13 cellular contexts compared by ENCODE assay signal in the genomic region with DNA sequence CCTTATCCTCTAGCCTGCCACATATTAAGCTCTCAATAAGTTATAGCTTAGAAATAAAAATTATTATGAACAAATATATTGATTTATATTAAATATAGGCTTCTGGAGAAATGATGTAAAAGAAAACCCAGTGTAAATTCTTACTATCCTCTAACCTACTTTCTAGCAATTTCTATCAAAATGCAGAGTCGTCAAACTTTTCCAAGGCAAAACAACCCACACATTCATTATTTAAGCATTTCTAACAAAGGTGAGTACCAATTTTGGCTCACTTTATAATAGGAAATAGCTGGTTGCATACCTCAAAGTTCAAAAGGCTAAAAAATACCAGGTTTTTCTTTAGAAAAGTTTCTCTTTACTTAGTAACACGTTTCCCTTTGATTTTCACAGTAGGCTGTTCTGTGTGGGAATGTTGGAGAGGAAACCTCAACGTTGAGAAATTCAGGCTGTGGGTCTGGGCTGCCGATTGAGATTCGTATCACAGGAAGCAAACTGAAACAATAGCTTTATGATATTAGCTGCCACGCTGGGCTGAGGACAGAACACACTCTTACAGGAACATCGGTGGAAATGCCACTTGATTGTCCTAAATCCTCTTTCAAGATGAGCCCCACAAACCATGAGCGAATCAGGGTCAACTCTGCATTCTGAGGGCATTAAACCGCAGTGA. TPM values are rescaled to one million over a fixed set of nuclear protein-coding genes. Genes with fewer than 3 reads are reported as not detected.
A peak's percentile ranks its signal among the peaks of the same experiment; 100 is the strongest.
DNase-seq lines count a peak whose midpoint lies in the region; ATAC-seq, FAIRE-seq and TF ChIP-seq lines count a peak whose summit lies in the region.
"Had no signal": no experiment of that assay in that cellular context is flagged by ENCODE, and none has a peak within 500 bp of the region (broad histone marks: within the 10 kb centered on the region; RNA-seq: fewer than 3 reads in every experiment).

No MANE protein-coding gene starts in this region.

- no peak for TF ChIP-seq EP300 in K562 (IDR thresholded peaks at IDR 0.05; ENCODE audit: low read length)

- no peak for ATAC-seq in K562
- ATAC-seq in natural killer cell = no peak
- ATAC-seq: stimulated activated naive B cell treated with anti-CD40 and anti-IgM and Interleukin-4, amounts not matched to agents 10 μg/mL and 1 μg/mL and 100 μg/mL, for 72 hours had no signal

- CTCF ChIA-PET in CD4-positive, alpha-beta memory T cell (lab: Charles Lee; ENCODE audit: partially characterized antibody) = interaction anchor here (0.9 to 1.5 kb wide), 6 partner anchors 10 to 112 kb away, joined by 3 to 6 read pairs (median 4); no protein-coding TSS in a partner anchor
- CTCF ChIA-PET in K562 (lab: Yijun Ruan, JAX; ENCODE audit: low intra/inter-chr PET ratio) = no interaction called here

- in situ Hi-C loops in K562 (cut with MboI) = no loop called here

- H3K9me3 Mint-ChIP-seq in CD4-positive, alpha-beta memory T cell = no peaks in the 10 kb centered on the region
- H3K9me3 Mint-ChIP-seq in natural killer cell = no peaks in the 10 kb centered on the region
- H3K9me3 Mint-ChIP-seq: stimulated activated naive B cell treated with anti-CD40 and anti-IgM and Interleukin-4, amounts not matched to agents 10 μg/mL and 1 μg/mL and 100 μg/mL, for 72 hours had no signal

- FAIRE-seq in K562 (lab: Jason Lieb, UNC) = no peak

- H3K4me2 ChIP-seq in K562 (ENCODE audit: insufficient read depth, low read length) = no peak overlapping the region

- no peaks in the 10 kb centered on the region for H3K9me1 ChIP-seq in K562 (ENCODE audit: control insufficient read depth, insufficient read depth, low read length)

- TF ChIP-seq POLR2A in K562 (conservative IDR thresholded peaks at IDR 0.05) = no peak

- intact Hi-C loops in CD4-positive, alpha-beta memory T cell (cut with micrococcal nuclease) = loop anchor here (2.0 kb wide), 1 partner anchor 51 kb away; no protein-coding TSS in a partner anchor
- intact Hi-C loops in K562 (cut with micrococcal nuclease) (no loop called here), natural killer cell (cut with micrococcal nuclease) (no loop called here)

- no peaks in the 10 kb centered on the region for H3K9me3 ChIP-seq in CD4-positive, alpha-beta memory T cell (ENCODE audit: control insufficient read depth in 1 of 2, low read length in 2 of 2)
- no peaks in the 10 kb centered on the region for H3K9me3 ChIP-seq in K562 (replicated peaks; ENCODE audit: control insufficient read depth, insufficient read depth, low read depth, low read length)
- H3K9me3 ChIP-seq: breast epithelium, prostate gland had no signal

- H3K9ac ChIP-seq in K562 (ENCODE audit: insufficient read depth in 1 of 2, low read depth in 2 of 2, low read length in 2 of 2) = no peak overlapping the region

- TF ChIP-seq CTCF in K562 (IDR thresholded peaks at IDR 0.05 in 2 of 3, conservative IDR thresholded peaks at IDR 0.05 in 1 of 3; ENCODE audit: insufficient read depth in 2 of 3, low read depth in 1 of 3, low read length in 3 of 3) (no peak), natural killer cell (IDR thresholded peaks at IDR 0.05) (no peak)

- H3K79me2 ChIP-seq in K562 (ENCODE audit: control insufficient read depth, insufficient read depth, low read length) = no peaks in the 10 kb centered on the region

- H3K4me3 Mint-ChIP-seq in CD4-positive, alpha-beta memory T cell = peak overlapping the region; percentile 17 to 95 (median 86)
- H3K4me3 Mint-ChIP-seq in natural killer cell = peak overlapping the region; percentile 65
- H3K4me3 Mint-ChIP-seq: stimulated activated naive B cell treated with anti-CD40 and anti-IgM and Interleukin-4, amounts not matched to agents 10 μg/mL and 1 μg/mL and 100 μg/mL, for 72 hours had no signal

- no peaks in the 10 kb centered on the region for H3K36me3 Mint-ChIP-seq in CD4-positive, alpha-beta memory T cell
- H3K36me3 Mint-ChIP-seq in natural killer cell = no peaks in the 10 kb centered on the region
- H3K36me3 Mint-ChIP-seq: stimulated activated naive B cell treated with anti-CD40 and anti-IgM and Interleukin-4, amounts not matched to agents 10 μg/mL and 1 μg/mL and 100 μg/mL, for 72 hours had no signal

- H3K4me1 Mint-ChIP-seq in CD4-positive, alpha-beta memory T cell = peaks cover 45 to 77% (median 66%) of the 10 kb centered on the region in 4 donors
- H3K4me1 Mint-ChIP-seq in natural killer cell = peaks cover 22 to 24% of the 10 kb centered on the region in 2 donors

- H4K20me1 ChIP-seq in K562 (replicated peaks; ENCODE audit: control insufficient read depth, insufficient read depth, low read length) = no peaks in the 10 kb centered on the region

- peaks cover 55% of the 10 kb centered on the region for H3K4me1 ChIP-seq in CD4-positive, alpha-beta memory T cell (ENCODE audit: insufficient read depth, low read length)
- H3K4me1 ChIP-seq in K562 (replicated peaks in 1 of 2; ENCODE audit: control insufficient read depth in 2 of 2, insufficient read depth in 2 of 2, low read length in 2 of 2) = peaks cover 0 to 4% of the 10 kb centered on the region in 2 experiments; a peak in 1 of 5 replicates
- H3K4me1 ChIP-seq: breast epithelium, prostate gland had no signal

- H3K4me3 ChIP-seq in CD4-positive, alpha-beta memory T cell (ENCODE audit: low read length in 2 of 2) = no peak overlapping the region
- no peak overlapping the region for H3K4me3 ChIP-seq in K562
- H3K4me3 ChIP-seq: breast epithelium, prostate gland had no signal

- no peak for TF ChIP-seq RAD21 in K562 (CRISPR knock-in tag; conservative IDR thresholded peaks at IDR 0.05 in 1 of 2, IDR thresholded peaks at IDR 0.05 in 1 of 2)

- H3K27ac Mint-ChIP-seq in CD4-positive, alpha-beta memory T cell = peak overlapping the region; percentile 76 to 96 (median 92)
- H3K27ac Mint-ChIP-seq in natural killer cell = peak overlapping the region in 1 of 2 donors; percentile 67
- H3K27ac Mint-ChIP-seq: stimulated activated naive B cell treated with anti-CD40 and anti-IgM and Interleukin-4, amounts not matched to agents 10 μg/mL and 1 μg/mL and 100 μg/mL, for 72 hours had no signal

- no peaks in the 10 kb centered on the region for H3K36me3 ChIP-seq in CD4-positive, alpha-beta memory T cell (ENCODE audit: insufficient read depth, low read length)
- no peaks in the 10 kb centered on the region; the same call in 2 of the 3 replicates for H3K36me3 ChIP-seq in K562 (ENCODE audit: control insufficient read depth, insufficient read depth, low read length)
- H3K36me3 ChIP-seq: breast epithelium, prostate gland had no signal

- H3K27ac ChIP-seq in CD4-positive, alpha-beta memory T cell (ENCODE audit: low read depth, low read length) = no peak overlapping the region
- H3K27ac ChIP-seq in K562 (ENCODE audit: extremely low read depth, low read depth, low read length) = no peak overlapping the region
- H3K27ac ChIP-seq: prostate gland had no signal

- no peak overlapping the region for H2AFZ ChIP-seq in K562 (ENCODE audit: low read depth, low read length)

- POLR2A ChIA-PET in CD4-positive, alpha-beta memory T cell (lab: Charles Lee; ENCODE audit: partially characterized antibody) = interaction anchor here (1.4 to 2.1 kb wide), 2 partner anchors 46 to 53 kb away, joined by 5 read pairs; a partner anchor contains a TSS
- POLR2A ChIA-PET in K562 (lab: Yijun Ruan, JAX) = interaction anchor here (0.9 kb wide), 1 partner anchor 10 kb away, joined by 4 read pairs; no protein-coding TSS in a partner anchor

- H3K27me3 Mint-ChIP-seq in CD4-positive, alpha-beta memory T cell = no peaks in the 10 kb centered on the region
- H3K27me3 Mint-ChIP-seq in natural killer cell (ENCODE audit: low read depth in 2 of 2) = no peaks in the 10 kb centered on the region

- peak in 3 of 5 donors; percentile 12 to 19 (median 14) for DNase-seq in CD4-positive, alpha-beta memory T cell
- DNase-seq in Kasumi-1 (lab: John Stamatoyannopoulos, UW) (peak; percentile 30 to 31), K562 (ENCODE audit: extremely low read depth in 1 of 4, low spot score in 3 of 4) (no peak), natural killer cell (no peak), NCI-H2227 (lab: John Stamatoyannopoulos, UW; ENCODE audit: unreplicated experiment) (no peak), SHP77 treated with DMSO at 0.1 percent for 48 hours (lab: John Stamatoyannopoulos, UW) (no peak), A172 (ENCODE audit: low spot score) (no peak)
- DNase-seq: activated CD8-positive, alpha-beta memory T cell treated with anti-CD3 and anti-CD28 coated beads, Interleukin-2, amount 50 U/mL, for 4 hours; NCI-H2227 treated with DMSO at 0.1 percent for 48 hours; stimulated activated CD4-positive, alpha-beta T cell treated with anti-CD3 and anti-CD28 coated beads, Interleukin-2, amount 100 ng/mL, for 48 hours; stimulated activated naive B cell treated with anti-CD40 and anti-IgM and Interleukin-4, amounts not matched to agents 10 μg/mL and 1 μg/mL and 100 μg/mL, for 72 hours had no signal

- no TSS peak for BruUV-seq in K562 (replicated peaks; lab: Mats Ljungman, UMichigan)

- WGBS in K562 (ENCODE audit: insufficient coverage, low coverage, missing lambda C conversion rate) = 56% methylated on average over 9 of the region's 9 CpGs

- H3K27me3 ChIP-seq in CD4-positive, alpha-beta memory T cell (ENCODE audit: insufficient read depth, low read length) = no peaks in the 10 kb centered on the region
- no peaks in the 10 kb centered on the region for H3K27me3 ChIP-seq in K562 (ENCODE audit: control insufficient read depth in 2 of 2, insufficient read depth in 2 of 2, low read length in 2 of 2)
- H3K27me3 ChIP-seq: breast epithelium had no signal

RNA-seq across cellular contexts. Expression of a gene that starts 53.0 kb away (rescaled TPM):
- 1 to 10 TPM; 2.3 to 2.7 TPM for total RNA-seq in CD4-positive, alpha-beta memory T cell
- polyA plus RNA-seq in CD4-positive, alpha-beta memory T cell = under 1 TPM in 1 of 2 donors, not detected in 1; 0.40 TPM
- total RNA-seq in K562 (2011; cell fraction: chromatin; rRNA removed; ENCODE audit: low replicate concordance) = 16.7 and 39.1 TPM in 2 replicates
- 11.2 and 15.0 TPM in 2 replicates for total RNA-seq in K562 (2011; cell fraction: nucleolus; rRNA removed)
- 13.9 and 14.0 TPM in 2 replicates for total RNA-seq in K562 (2011; cell fraction: nucleoplasm; rRNA removed)
- total RNA-seq in K562 (2014; rRNA removed) = 1.8 and 4.3 TPM in 2 replicates
- 2.6 and 4.1 TPM in 2 replicates for total RNA-seq in K562 (2014; rRNA removed; fragmentation: Illumina TruSeq; extraction: Trizol)
- total RNA-seq in K562 (2015; rRNA removed; fragmentation: Illumina TruSeq; extraction: Trizol) = 5.3 and 5.6 TPM in 2 replicates
- total RNA-seq in K562 (2021) = 9.9 and 11.2 TPM in 2 replicates
- 4.1 and 14.1 TPM in 2 replicates for polyA plus RNA-seq in K562 (2011; rRNA removed)
- 3.4 and 4.8 TPM in 2 replicates for polyA plus RNA-seq in K562 (2011; cell fraction: cytosol; rRNA removed)
- polyA plus RNA-seq in K562 (2011; cell fraction: nucleus; rRNA removed) = 15.8 and 17.6 TPM in 2 replicates
- 13.3 and 35.0 TPM in 2 replicates for polyA plus RNA-seq in K562 (2012)
- 4.6 and 6.2 TPM in 2 replicates for polyA plus RNA-seq in K562 (2014; fragmentation: Illumina TruSeq; extraction: Trizol)
- under 1 TPM; 0.25 to 0.56 TPM for polyA plus RNA-seq in K562 (2014; fragmentation: Nextera tagmentation; extraction: Ambion mirVana)
- 2.9 and 3.6 TPM in 2 replicates for polyA plus RNA-seq in K562 (2014; rRNA removed)
- 6.0 and 12.7 TPM in 2 replicates for polyA minus RNA-seq in K562 (2011; rRNA and poly(A)+ RNA removed)
- polyA minus RNA-seq in K562 (2011; cell fraction: cytosol; rRNA and poly(A)+ RNA removed) = 6.8 and 16.1 TPM in 2 replicates
- polyA minus RNA-seq in K562 (2011; cell fraction: nucleus; rRNA and poly(A)+ RNA removed) = 14.5 and 17.2 TPM in 2 replicates
- total RNA-seq in natural killer cell = 10 to 100 TPM in 1 of 3 donors, 1 to 10 TPM in 2; 2.1 to 61.4 (median 3.6) TPM
- total RNA-seq in A172 (2014; rRNA removed; shearing (Covaris generic)) = 8.0 and 14.0 TPM in 2 replicates

Comparison
In these comparisons a context has a peak if more than half of its experiments do, and no peak if none do; other contexts are left out.
1. DNase-seq: peak in CD4-positive, alpha-beta memory T cell (3 of 5) and Kasumi-1 (2 of 2); none in K562 (0 of 4), natural killer cell (single experiment), NCI-H2227 (single experiment), SHP77 treated with DMSO at 0.1 percent for 48 hours (single experiment) and A172 (single experiment).